Comparison of ENCODE assay signal across 17 cellular contexts in the genomic region with DNA sequence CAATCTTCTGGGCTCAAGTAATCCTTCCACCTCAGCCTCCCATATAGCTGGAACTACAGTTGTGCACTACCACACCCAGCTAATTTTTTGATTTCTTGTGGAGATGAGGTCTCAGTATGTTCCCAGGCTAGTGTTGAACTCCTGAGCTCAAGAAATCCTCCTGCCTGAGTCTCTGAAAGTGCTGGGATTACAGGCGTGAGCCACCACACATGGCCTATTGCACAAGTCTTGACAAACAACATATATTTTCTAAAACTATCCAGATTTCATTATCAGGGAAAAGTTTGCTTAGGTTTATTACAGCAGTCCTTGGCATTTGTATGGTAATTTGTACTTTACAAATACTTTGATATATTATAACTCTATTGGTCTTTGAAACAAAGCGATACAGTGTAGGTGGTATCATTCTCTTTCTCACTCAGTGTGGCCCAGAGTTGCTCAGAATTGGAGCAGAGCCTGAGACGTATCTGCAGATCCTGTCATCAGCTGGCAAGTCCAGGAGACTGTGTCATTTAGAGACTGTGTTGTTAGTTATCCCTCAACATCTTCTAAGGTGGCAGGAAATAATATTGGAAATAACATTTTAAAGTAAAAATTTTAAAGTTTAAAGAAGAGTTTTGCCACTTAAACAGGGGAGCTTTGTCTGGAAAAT.
"Had no signal": no experiment of that assay in that cellular context is flagged by ENCODE, and none has a peak within 500 bp of the region (broad histone marks: within the 10 kb centered on the region; RNA-seq: fewer than 3 reads in every experiment).

No MANE protein-coding gene starts in this region.

- H3K4me1 ChIP-seq: spleen had no signal

- H3K27ac ChIP-seq: brain microvascular endothelial cell, gastrocnemius medialis, heart left ventricle, neural progenitor cell, psoas muscle, sigmoid colon had no signal

- ATAC-seq: effector memory CD8-positive, alpha-beta T cell; gastrocnemius medialis; heart left ventricle; left colon; psoas muscle had no signal

- H3K36me3 ChIP-seq: brain microvascular endothelial cell had no signal

- H3K27me3 ChIP-seq: brain microvascular endothelial cell, gastrocnemius medialis, heart left ventricle, neural progenitor cell, sigmoid colon, spleen had no signal

- H3K9ac ChIP-seq: neural progenitor cell had no signal

- H3K9me3 ChIP-seq: gastrocnemius medialis, heart left ventricle, psoas muscle, sigmoid colon, spleen had no signal

- H3K4me2 ChIP-seq: neural progenitor cell had no signal

- H2AFZ ChIP-seq: neural progenitor cell had no signal

- DNase-seq: activated CD4-positive, alpha-beta T cell treated with anti-CD3 and anti-CD28 coated beads, Interleukin-2, amount 50 U/mL, for 48 hours; activated CD4-positive, CD25-positive, alpha-beta regulatory T cell treated with anti-CD3 and anti-CD28 coated beads, Interleukin-2, amount 50 U/mL, for 72 hours; activated effector memory CD4-positive, alpha-beta T cell treated with anti-CD3 and anti-CD28 coated beads, Interleukin-2, amount 50 U/mL, for 16 hours; activated T-cell treated with anti-CD3 and anti-CD28 coated beads, Interleukin-2, amount 50 U/mL, for 1 hour; anterior cingulate cortex; brain microvascular endothelial cell; cerebellar nuclear complex; effector memory CD8-positive, alpha-beta T cell; gastrocnemius medialis; heart left ventricle; left colon; naive B cell; psoas muscle; sigmoid colon; spleen had no signal

- H3K4me3 ChIP-seq: gastrocnemius medialis, heart left ventricle, lung, neural progenitor cell, psoas muscle, sigmoid colon, spleen had no signal
